Comparison of ENCODE assay signal across 32 cellular contexts in the genomic region with DNA sequence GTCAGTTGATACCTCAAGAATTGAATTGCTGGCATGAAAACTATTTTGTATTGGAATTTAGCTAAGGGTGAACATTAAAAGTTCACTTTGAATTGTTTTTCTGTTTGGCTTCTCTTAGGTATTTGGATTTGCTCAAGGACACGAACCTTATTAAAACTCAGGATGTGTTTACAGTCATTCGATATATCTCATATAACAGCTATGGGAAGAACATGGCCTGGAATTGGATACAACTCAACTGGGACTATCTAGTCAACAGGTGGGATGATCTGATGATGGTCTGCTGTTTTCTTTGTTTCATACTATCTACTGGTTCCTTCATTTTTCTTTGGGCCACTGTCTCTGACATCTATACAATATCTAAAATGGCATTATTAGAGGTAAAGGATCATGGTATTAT.
"Had no signal": no experiment of that assay in that cellular context is flagged by ENCODE, and none has a peak within 500 bp of the region (broad histone marks: within the 10 kb centered on the region; RNA-seq: fewer than 3 reads in every experiment).

No MANE protein-coding gene starts in this region.

- H3K4me3 ChIP-seq: adrenal gland, ascending aorta, body of pancreas, breast epithelium, cardiac muscle cell had no signal

- H3K36me3 ChIP-seq: adrenal gland, ascending aorta, brain microvascular endothelial cell, breast epithelium, cardiac muscle cell had no signal

- H3K27me3 ChIP-seq: adrenal gland, ascending aorta, body of pancreas, brain microvascular endothelial cell, cardiac muscle cell had no signal

- H3K4me1 ChIP-seq: adrenal gland, ascending aorta, body of pancreas, breast epithelium had no signal

- ATAC-seq: activated naive CD4-positive, alpha-beta T cell treated with anti-CD3 and anti-CD28 coated beads, Interleukin-2, amount 50 U/mL, for 72 hours; activated naive CD8-positive, alpha-beta T cell treated with anti-CD3 and anti-CD28 coated beads, Interleukin-2, amount 50 U/mL, for 24 hours; activated T-cell treated with anti-CD3 and anti-CD28 coated beads, Interleukin-2, amount 50 U/mL, for 4 hours; activated T-cell treated with anti-CD3 and anti-CD28 coated beads, Interleukin-2, amount 50 U/mL, for 72 hours; activated T-helper 17 cell treated with anti-CD3 and anti-CD28 coated beads, Interleukin-2, amount 50 U/mL, for 72 hours; body of pancreas had no signal

- DNase-seq: activated effector memory CD4-positive, alpha-beta T cell treated with anti-CD3 and anti-CD28 coated beads, Interleukin-2, amount 50 U/mL, for 16 hours; activated effector memory CD4-positive, alpha-beta T cell treated with Interleukin-2 at 50 U/mL for 16 hours; activated gamma-delta T cell; activated gamma-delta T cell treated with Interleukin-2 at 50 U/mL for 16 hours; activated naive CD4-positive, alpha-beta T cell; activated naive CD4-positive, alpha-beta T cell treated with anti-CD3 and anti-CD28 coated beads for 36 hours; activated naive CD4-positive, alpha-beta T cell treated with anti-CD3 and anti-CD28 coated beads, Interleukin-2, amount 10 ng/mL, durations not matched to agents 7 days and 5 days; activated naive CD4-positive, alpha-beta T cell treated with anti-CD3 and anti-CD28 coated beads, Interleukin-2, amount 50 U/mL, for 16 hours; activated naive CD4-positive, alpha-beta T cell treated with Interleukin-2 at 50 U/mL for 16 hours; activated naive CD8-positive, alpha-beta T cell treated with anti-CD3 and anti-CD28 coated beads for 36 hours; activated naive CD8-positive, alpha-beta T cell treated with anti-CD3 and anti-CD28 coated beads, Interleukin-2, amount 10 ng/mL, durations not matched to agents 7 days and 5 days; activated naive CD8-positive, alpha-beta T cell treated with anti-CD3 and anti-CD28 coated beads, Interleukin-2, amount 50 U/mL, for 24 hours; activated T-cell treated with anti-CD3 and anti-CD28 coated beads, Interleukin-2, amount 50 U/mL, for 1 hour; activated T-cell treated with anti-CD3 and anti-CD28 coated beads, Interleukin-2, amount 50 U/mL, for 24 hours; activated T-cell treated with anti-CD3 and anti-CD28 coated beads, Interleukin-2, amount 50 U/mL, for 4 hours; activated T-cell treated with anti-CD3 and anti-CD28 coated beads, Interleukin-2, amount 50 U/mL, for 48 hours; activated T-cell treated with anti-CD3 and anti-CD28 coated beads, Interleukin-2, amount 50 U/mL, for 72 hours; adrenal gland; amniotic stem cell; amygdala; anterior cingulate cortex; aorta; body of pancreas; brain microvascular endothelial cell; caudate nucleus; central memory CD4-positive, alpha-beta T cell; cerebellar nuclear complex had no signal

- H3K27ac ChIP-seq: adrenal gland, ascending aorta, body of pancreas, brain microvascular endothelial cell, breast epithelium, cardiac muscle cell had no signal

- H3K9me3 ChIP-seq: adrenal gland, ascending aorta, body of pancreas, breast epithelium had no signal
